Comparison of ENCODE assay signal across 1 cellular context in genomic region chr6:121430514-121431460, GRCh38.
A peak's percentile ranks its signal among the peaks of the same experiment; 100 is the strongest.
TF ChIP-seq lines count a peak whose summit lies in the region.

No MANE protein-coding gene starts in this region.

TF ChIP-seq in HepG2, 621 proteins besides CTCF, POLR2A, EP300 and RAD21 (continued from another document and continues in another):
- TF ChIP-seq ZGPAT (CRISPR knock-in tag; IDR thresholded peaks at IDR 0.05): 0 out of 2 replicates have a peak, but pooled peaks have one; percentile 17
- peak; percentile 87 for TF ChIP-seq HNF1A (IDR thresholded peaks at IDR 0.05; ENCODE audit: low read depth)
- TF ChIP-seq HNF1A (CRISPR knock-in tag; IDR thresholded peaks at IDR 0.05; ENCODE audit: borderline replicate concordance): peak; percentile 80; the same call in 1 of the 2 replicates
- 0 out of 2 replicates have a peak, but pooled peaks have one; percentile 23 for TF ChIP-seq ISL2 (CRISPR knock-in tag; IDR thresholded peaks at IDR 0.05)
- peak; percentile 70; the same call in 1 of the 2 replicates for TF ChIP-seq ARID3A (IDR thresholded peaks at IDR 0.05; ENCODE audit: low read depth, low read length)
- TF ChIP-seq ZNF709 (CRISPR knock-in tag; IDR thresholded peaks at IDR 0.05): no peak
- 0 out of 4 replicates have a peak, but pooled peaks of 1 of the 2 experiments have one; percentile 32 for TF ChIP-seq ATF4 (CRISPR knock-in tag; IDR thresholded peaks at IDR 0.05)
- TF ChIP-seq HMGXB4 (CRISPR knock-in tag; IDR thresholded peaks at IDR 0.05; ENCODE audit: borderline replicate concordance in 1 of 2, low read depth in 1 of 2): 0 out of 4 replicates have a peak, but pooled peaks of 1 of the 2 experiments have one; percentile 20
- peak; percentile 39; the same call in 1 of the 2 replicates for TF ChIP-seq PAXIP1 (CRISPR knock-in tag; conservative IDR thresholded peaks at IDR 0.05)
- TF ChIP-seq ZSCAN30 (CRISPR knock-in tag; IDR thresholded peaks at IDR 0.05): no peak
- TF ChIP-seq FOXJ3 (CRISPR knock-in tag; IDR thresholded peaks at IDR 0.05; ENCODE audit: borderline replicate concordance): peak; percentile 41; the same call in 1 of the 2 replicates
- peak; percentile 39; the same call in 1 of the 2 replicates for TF ChIP-seq SOX5 (CRISPR knock-in tag; IDR thresholded peaks at IDR 0.05; ENCODE audit: borderline replicate concordance)
- TF ChIP-seq SOX13 (IDR thresholded peaks at IDR 0.05): no peak
- peak in 1 of 2 experiments; percentile 40; a peak in 1 of 4 replicates for TF ChIP-seq SOX13 (CRISPR knock-in tag; conservative IDR thresholded peaks at IDR 0.05 in 1 of 2, IDR thresholded peaks at IDR 0.05 in 1 of 2)
- TF ChIP-seq SMC3 (IDR thresholded peaks at IDR 0.05; ENCODE audit: low read length): peak; percentile 86
- 0 out of 2 replicates have a peak, but pooled peaks have one; percentile 11 for TF ChIP-seq ERF (CRISPR knock-in tag; IDR thresholded peaks at IDR 0.05)
- TF ChIP-seq ARID5B (CRISPR knock-in tag; IDR thresholded peaks at IDR 0.05): peak; percentile 65
- 0 out of 2 replicates have a peak, but pooled peaks have one; percentile 26 for TF ChIP-seq SAP130 (CRISPR knock-in tag; IDR thresholded peaks at IDR 0.05; ENCODE audit: low read depth)
- peak; percentile 33; the same call in 1 of the 2 replicates for TF ChIP-seq ZNF816 (CRISPR knock-in tag; IDR thresholded peaks at IDR 0.05; ENCODE audit: borderline replicate concordance)
- TF ChIP-seq TEAD3 (CRISPR knock-in tag; optimal IDR thresholded peaks at IDR 0.05; ENCODE audit: borderline replicate concordance): peak; percentile 72
- no peak for TF ChIP-seq ZNF331 (CRISPR knock-in tag; IDR thresholded peaks at IDR 0.05)
- no peak for TF ChIP-seq ZBTB49 (CRISPR knock-in tag; IDR thresholded peaks at IDR 0.05; ENCODE audit: borderline replicate concordance)
- no peak for TF ChIP-seq ZNF597 (CRISPR knock-in tag; IDR thresholded peaks at IDR 0.05)
- TF ChIP-seq KDM3A (CRISPR knock-in tag; IDR thresholded peaks at IDR 0.05; ENCODE audit: low read depth): 0 out of 2 replicates have a peak, but pooled peaks have one; percentile 67
- 0 out of 2 replicates have a peak, but pooled peaks have one; percentile 30 for TF ChIP-seq FOXP4 (CRISPR knock-in tag; IDR thresholded peaks at IDR 0.05)
- peak; percentile 94 for TF ChIP-seq HNRNPUL1 (IDR thresholded peaks at IDR 0.05; ENCODE audit: low read depth, low read length)
- TF ChIP-seq FOXA3 (CRISPR knock-in tag; IDR thresholded peaks at IDR 0.05): 0 out of 2 replicates have a peak, but pooled peaks have one; percentile 27
